Comparison of ENCODE assay signal across 11 cellular contexts in the genomic region with DNA sequence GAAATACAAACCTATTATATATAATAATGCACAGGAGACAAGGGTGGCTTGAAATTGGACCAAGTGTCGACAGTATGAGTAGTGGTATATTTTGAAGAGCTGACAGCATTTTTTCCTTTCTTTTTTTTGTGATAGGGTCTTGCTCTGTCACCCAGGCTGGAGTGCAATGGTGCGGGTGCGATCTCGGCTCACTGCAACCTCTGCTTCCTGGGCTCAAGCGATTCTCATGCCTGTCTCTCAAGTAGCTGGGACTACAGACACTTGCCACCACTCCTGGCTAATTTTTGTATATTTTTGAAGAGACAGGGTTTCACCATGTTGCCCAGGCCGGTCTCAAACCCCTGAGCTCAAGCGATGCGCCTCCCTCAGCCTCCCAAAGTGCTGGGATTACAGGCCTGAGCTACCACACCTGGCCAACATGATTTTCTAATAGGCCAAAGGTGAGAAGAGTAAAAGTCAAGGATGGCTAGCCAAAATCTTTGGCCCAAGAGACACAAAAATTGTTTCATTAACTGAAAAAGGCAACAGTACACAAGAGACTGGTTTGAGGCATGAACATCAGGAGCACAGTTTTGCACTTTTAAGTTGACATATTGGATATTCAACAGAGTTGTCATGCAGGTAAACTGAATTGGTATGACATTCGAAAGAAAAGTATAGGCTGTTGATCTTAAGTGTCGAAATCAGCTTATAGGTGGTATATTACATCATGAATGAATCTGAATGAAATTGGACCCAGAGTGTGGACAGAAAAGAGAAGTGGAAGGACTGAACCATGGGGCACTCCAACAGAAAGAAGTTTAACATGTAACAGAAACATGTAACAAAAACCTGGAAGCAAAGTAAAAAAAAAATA. TPM values are rescaled to one million over a fixed set of nuclear protein-coding genes. Genes with fewer than 3 reads are reported as not detected.
DNase-seq lines count a peak whose midpoint lies in the region; ATAC-seq lines count a peak whose summit lies in the region.
"Had no signal": no experiment of that assay in that cellular context is flagged by ENCODE, and none has a peak within 500 bp of the region (broad histone marks: within the 10 kb centered on the region; RNA-seq: fewer than 3 reads in every experiment).

No MANE protein-coding gene starts in this region.

- no peaks in the 10 kb centered on the region for H3K27me3 Mint-ChIP-seq in activated CD4-positive, alpha-beta T cell treated with anti-CD3 and anti-CD28 coated beads, Interleukin-2, amount 10 ng/mL, durations not matched to agents 24 days and 14 days
- H3K27me3 Mint-ChIP-seq in central memory CD8-positive, alpha-beta T cell, result no peaks in the 10 kb centered on the region

- peak overlapping the region; percentile 68 for H3K4me3 Mint-ChIP-seq in activated CD4-positive, alpha-beta T cell treated with anti-CD3 and anti-CD28 coated beads, Interleukin-2, amount 10 ng/mL, durations not matched to agents 24 days and 14 days
- peak overlapping the region; percentile 76 for H3K4me3 Mint-ChIP-seq in central memory CD8-positive, alpha-beta T cell

- H3K27ac ChIP-seq in trophoblast cell (ENCODE audit: low read depth, low read length), result no peak overlapping the region

- H3K36me3 ChIP-seq in trophoblast cell (ENCODE audit: control insufficient read depth in 1 of 2, insufficient read depth in 2 of 2, low read length in 2 of 2), result peaks cover 32 to 45% of the 10 kb centered on the region in 2 experiments
- peaks cover 86% of the 10 kb centered on the region for H3K36me3 ChIP-seq in HAP-1 (replicated peaks)

- H2BK120ac ChIP-seq in trophoblast cell (ENCODE audit: insufficient read depth, low read length, poor library complexity), result no peak overlapping the region

- no peaks in the 10 kb centered on the region for H3K4me1 ChIP-seq in trophoblast cell (ENCODE audit: control insufficient read depth in 1 of 2, insufficient read depth in 2 of 2, low read length in 2 of 2)
- peaks cover 19% of the 10 kb centered on the region for H3K4me1 ChIP-seq in HAP-1

- H3K79me1 ChIP-seq in trophoblast cell (ENCODE audit: low read length), result no peaks in the 10 kb centered on the region

- no peaks in the 10 kb centered on the region for H3K27me3 ChIP-seq in trophoblast cell (ENCODE audit: insufficient read depth, low read length)
- H3K27me3 ChIP-seq in HAP-1 (ENCODE audit: low read depth), result no peaks in the 10 kb centered on the region
- H3K27me3 ChIP-seq: tibial nerve had no signal

- H3K9ac ChIP-seq in trophoblast cell (ENCODE audit: low read length), result no peak overlapping the region

- no peaks in the 10 kb centered on the region for H3K9me3 Mint-ChIP-seq in activated CD4-positive, alpha-beta T cell treated with anti-CD3 and anti-CD28 coated beads, Interleukin-2, amount 10 ng/mL, durations not matched to agents 24 days and 14 days
- no peaks in the 10 kb centered on the region for H3K9me3 Mint-ChIP-seq in central memory CD8-positive, alpha-beta T cell

- peak overlapping the region; percentile 53 for H3K4ac ChIP-seq in trophoblast cell (ENCODE audit: low read depth, low read length)

- peaks cover 22% of the 10 kb centered on the region for H3K79me2 ChIP-seq in trophoblast cell (ENCODE audit: control insufficient read depth, insufficient read depth, low read length, poor library complexity)

- no peak overlapping the region for H2AK5ac ChIP-seq in trophoblast cell (ENCODE audit: low read length)

- no peak overlapping the region for H3K4me3 ChIP-seq in trophoblast cell (ENCODE audit: low read depth, low read length)
- no peak overlapping the region for H3K4me3 ChIP-seq in HAP-1
- H3K4me3 ChIP-seq: tibial nerve had no signal

- peaks cover 75% of the 10 kb centered on the region for H3K36me3 Mint-ChIP-seq in activated CD4-positive, alpha-beta T cell treated with anti-CD3 and anti-CD28 coated beads, Interleukin-2, amount 10 ng/mL, durations not matched to agents 24 days and 14 days (ENCODE audit: low read depth)
- peaks cover 91% of the 10 kb centered on the region for H3K36me3 Mint-ChIP-seq in central memory CD8-positive, alpha-beta T cell (ENCODE audit: insufficient read depth)

- peak overlapping the region; percentile 78 for H3K27ac Mint-ChIP-seq in activated CD4-positive, alpha-beta T cell treated with anti-CD3 and anti-CD28 coated beads, Interleukin-2, amount 10 ng/mL, durations not matched to agents 24 days and 14 days
- H3K27ac Mint-ChIP-seq in central memory CD8-positive, alpha-beta T cell (ENCODE audit: low read depth), result peak overlapping the region; percentile 85

- no peak overlapping the region for H3K23ac ChIP-seq in trophoblast cell (ENCODE audit: low read length)

- H3K14ac ChIP-seq in trophoblast cell (ENCODE audit: low read length), result no peak overlapping the region

- no peak overlapping the region for H2BK5ac ChIP-seq in trophoblast cell (ENCODE audit: low read depth, low read length, poor library complexity)

- in situ Hi-C loops in HAP-1 (cut with MboI; ENCODE audit: low sequenced_read_pairs), result no loop called here

- no peak overlapping the region for H2BK12ac ChIP-seq in trophoblast cell (ENCODE audit: low read length)

- no peak overlapping the region for H3K18ac ChIP-seq in trophoblast cell (ENCODE audit: low read length)

- intact Hi-C loops in activated CD4-positive, alpha-beta T cell treated with anti-CD3 and anti-CD28 coated beads, Interleukin-2, amount 10 ng/mL, durations not matched to agents 24 days and 14 days (cut with micrococcal nuclease), result no loop called here

- no CpG with 5 or more reads among the region's 10 CpGs for WGBS in trophoblast cell (ENCODE audit: extremely low coverage, insufficient coverage, insufficient read length)

- H4K8ac ChIP-seq in trophoblast cell (ENCODE audit: low read depth, low read length), result no peak overlapping the region

- H3K9me3 ChIP-seq in trophoblast cell (ENCODE audit: insufficient read depth, low read depth, low read length) (no peaks in the 10 kb centered on the region), HAP-1 (no peaks in the 10 kb centered on the region)
- H3K9me3 ChIP-seq: tibial nerve had no signal

- no peak for DNase-seq in activated CD4-positive, alpha-beta T cell treated with anti-CD3 and anti-CD28 coated beads, Interleukin-2, amount 10 ng/mL, durations not matched to agents 24 days and 14 days
- no peak for DNase-seq in activated CD4-positive, alpha-beta T cell treated with anti-CD3 and anti-CD28 coated beads for 1 hour
- DNase-seq in NOMO-1 (lab: John Stamatoyannopoulos, UW; ENCODE audit: unreplicated experiment in 2 of 2) (peak; percentile 23 to 79), trophoblast cell (no peak), HAP-1 (ENCODE audit: low spot score in 2 of 2) (no peak), NCI-H1105 treated with DMSO at 0.1 percent for 48 hours (lab: John Stamatoyannopoulos, UW) (no peak), kidney tubule cell (ENCODE audit: low spot score) (no peak)
- no peak for DNase-seq in central memory CD8-positive, alpha-beta T cell (ENCODE audit: low spot score in 2 of 2)
- DNase-seq: NCI-H2227 treated with DMSO at 0.1 percent for 48 hours; stimulated activated CD4-positive, alpha-beta T cell treated with anti-CD3 and anti-CD28 coated beads, Interleukin-4, amount 100 ng/mL, for 4 hours had no signal

- no peak overlapping the region for H2AFZ ChIP-seq in trophoblast cell (ENCODE audit: insufficient read depth, low read length, poor library complexity)

- no peak overlapping the region for H4K91ac ChIP-seq in trophoblast cell (ENCODE audit: low read depth, low read length)

- no peak for ATAC-seq in central memory CD8-positive, alpha-beta T cell (replicated peaks; ENCODE audit: extremely low read depth, poor library complexity, severe bottlenecking)

- peaks cover 45% of the 10 kb centered on the region for H3K4me1 Mint-ChIP-seq in activated CD4-positive, alpha-beta T cell treated with anti-CD3 and anti-CD28 coated beads, Interleukin-2, amount 10 ng/mL, durations not matched to agents 24 days and 14 days
- peaks cover 63% of the 10 kb centered on the region for H3K4me1 Mint-ChIP-seq in central memory CD8-positive, alpha-beta T cell

- H4K12ac ChIP-seq in trophoblast cell (ENCODE audit: low read depth, low read length), result no peak overlapping the region

- no peak overlapping the region for H3K4me2 ChIP-seq in trophoblast cell (ENCODE audit: low read length)

RNA-seq across cellular contexts. Expression of gene HNRNPC, which starts 12.5 kb away (rescaled TPM):
- 1,009 and 1,054 TPM in 2 replicates for total RNA-seq in activated CD4-positive, alpha-beta T cell treated with anti-CD3 and anti-CD28 coated beads, Interleukin-2, amount 10 ng/mL, durations not matched to agents 24 days and 14 days
- 959 and 960 TPM in 2 replicates for polyA plus RNA-seq in trophoblast cell (2013)

RNA-seq across cellular contexts. Expression of gene RPGRIP1, which starts 23.1 kb away (rescaled TPM):
- total RNA-seq in activated CD4-positive, alpha-beta T cell treated with anti-CD3 and anti-CD28 coated beads, Interleukin-2, amount 10 ng/mL, durations not matched to agents 24 days and 14 days, result not detected in 2 replicates
- polyA plus RNA-seq in trophoblast cell (2013), result 0.01 TPM in 1 of 2 replicates, not detected in the other

Comparison
In these comparisons a context has a peak if more than half of its experiments do, and no peak if none do; other contexts are left out.
1. DNase-seq: peak in NOMO-1 (2 of 2); none in activated CD4-positive, alpha-beta T cell treated with anti-CD3 and anti-CD28 coated beads, Interleukin-2, amount 10 ng/mL, durations not matched to agents 24 days and 14 days (single experiment), activated CD4-positive, alpha-beta T cell treated with anti-CD3 and anti-CD28 coated beads for 1 hour (single experiment), central memory CD8-positive, alpha-beta T cell (0 of 2), trophoblast cell (0 of 2), HAP-1 (0 of 2), NCI-H1105 treated with DMSO at 0.1 percent for 48 hours (single experiment) and kidney tubule cell (single experiment).